18 cellular contexts compared by ENCODE assay signal in genomic region chr6:23213651-23214050, GRCh38.
A peak's percentile ranks its signal among the peaks of the same experiment; 100 is the strongest.
DNase-seq lines count a peak whose midpoint lies in the region; FAIRE-seq and TF ChIP-seq lines count a peak whose summit lies in the region.
"Had no signal": no experiment of that assay in that cellular context is flagged by ENCODE, and none has a peak within 500 bp of the region (broad histone marks: within the 10 kb centered on the region; RNA-seq: fewer than 3 reads in every experiment).

No MANE protein-coding gene starts in this region.

- peak; percentile 47 for DNase-seq in adipocyte (ENCODE audit: low read depth)
- DNase-seq in epithelial cell of prostate (ENCODE audit: low read depth, low spot score) = peak; percentile 52
- peak; percentile 77 for DNase-seq in islet precursor cell
- DNase-seq in stromal cell of bone marrow (ENCODE audit: low read depth) = peak; percentile 0
- no peak for DNase-seq in HPDE6-E6E7 (ENCODE audit: extremely low spot score)
- no peak for DNase-seq in coronary artery (ENCODE audit: low spot score)
- no peak for DNase-seq in RCC 7860 (ENCODE audit: low spot score)
- DNase-seq: Caco-2; CD4-positive, CD25-positive, alpha-beta regulatory T cell; DMS53; H9; NCI-H1048; NCI-H146; NCI-H2081; NCI-H510A treated with DMSO at 0.1 percent for 48 hours; SHP77; SK-N-SH had no signal

- no peak for TF ChIP-seq CTCF in coronary artery (IDR thresholded peaks at IDR 0.05)

- H3K4me1 ChIP-seq in adipocyte (ENCODE audit: control insufficient read depth, insufficient read depth, low read length) = no peaks in the 10 kb centered on the region

- H3K9ac ChIP-seq in adipocyte (ENCODE audit: low read length) = no peak overlapping the region
- H3K9ac ChIP-seq: SK-N-SH had no signal

- H3K27me3 ChIP-seq in adipocyte (replicated peaks; ENCODE audit: control insufficient read depth, insufficient read depth, low read length) = no peaks in the 10 kb centered on the region

- no peaks in the 10 kb centered on the region for H3K36me3 ChIP-seq in adipocyte (ENCODE audit: control insufficient read depth, insufficient read depth, low read length, severe bottlenecking)

- FAIRE-seq in RCC 7860 (lab: Jason Lieb, UNC) = no peak

- no peak overlapping the region for H3K27ac ChIP-seq in epithelial cell of prostate
- no peak overlapping the region for H3K27ac ChIP-seq in coronary artery
- H3K27ac ChIP-seq: HL-60 had no signal

- no peak overlapping the region for H3K4me3 ChIP-seq in adipocyte (ENCODE audit: low read length)
- H3K4me3 ChIP-seq in coronary artery = no peak overlapping the region

- peaks cover 11% of the 10 kb centered on the region for H3K9me3 ChIP-seq in adipocyte (ENCODE audit: control insufficient read depth, low read length)
- H3K9me3 ChIP-seq: Caco-2, SK-N-SH had no signal

Comparison
In these comparisons a context has a peak if more than half of its experiments do, and no peak if none do; other contexts are left out.
1. DNase-seq: peak in adipocyte (single experiment), epithelial cell of prostate (single experiment), islet precursor cell (single experiment) and stromal cell of bone marrow (single experiment); none in HPDE6-E6E7 (single experiment), coronary artery (single experiment) and RCC 7860 (single experiment).